22 cellular contexts compared by ENCODE assay signal in the genomic region with DNA sequence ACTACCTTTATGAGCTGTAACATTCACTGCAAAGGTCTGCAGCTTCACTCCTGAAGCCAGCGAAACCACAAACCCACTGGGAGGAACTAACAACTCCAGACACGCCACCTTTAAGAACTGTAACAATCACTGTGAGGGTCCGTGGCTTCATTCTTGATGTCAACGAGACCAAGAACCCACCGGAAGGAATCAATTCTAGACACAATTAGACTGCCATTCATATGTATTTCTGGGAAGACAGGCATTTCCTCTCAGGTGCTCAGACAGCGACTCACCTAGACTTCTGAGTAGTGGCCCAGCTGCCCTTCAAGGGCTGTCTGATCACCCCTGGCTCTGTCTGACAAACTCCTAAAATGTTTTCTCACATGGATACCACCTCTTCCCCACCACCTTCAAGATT.
DNase-seq lines count a peak whose midpoint lies in the region; ATAC-seq and TF ChIP-seq lines count a peak whose summit lies in the region.
"Had no signal": no experiment of that assay in that cellular context is flagged by ENCODE, and none has a peak within 500 bp of the region (broad histone marks: within the 10 kb centered on the region; RNA-seq: fewer than 3 reads in every experiment).

No MANE protein-coding gene starts in this region.

- POLR2A ChIA-PET in RWPE1 (lab: Yijun Ruan, JAX; ENCODE audit: low non-redundant PET): no interaction called here

- CTCF ChIA-PET in RWPE1 (lab: Yijun Ruan, JAX): no interaction called here

- no peak for TF ChIP-seq CTCF in RWPE1 (conservative IDR thresholded peaks at IDR 0.05; ENCODE audit: low read depth)
- TF ChIP-seq CTCF in epithelial cell of esophagus (IDR thresholded peaks at IDR 0.05; ENCODE audit: insufficient read depth, low read depth, low read length, missing control alignments): no peak
- no peak for TF ChIP-seq CTCF in coronary artery (IDR thresholded peaks at IDR 0.05)

- H3K4me3 ChIP-seq in epithelial cell of esophagus (ENCODE audit: low read length) (no peak overlapping the region), coronary artery (no peak overlapping the region)
- H3K4me3 ChIP-seq: SJSA1 had no signal

- peak; percentile 13 for DNase-seq in RWPE1 (ENCODE audit: low spot score)
- DNase-seq in epithelial cell of esophagus (ENCODE audit: low read depth): peak; percentile 44
- DNase-seq in kidney glomerular epithelial cell (lab: John Stamatoyannopoulos, UW): peak; percentile 32
- DNase-seq in DMS153 treated with DMSO at 0.1 percent for 48 hours (lab: John Stamatoyannopoulos, UW; ENCODE audit: unreplicated experiment): no peak
- no peak for DNase-seq in coronary artery (ENCODE audit: low spot score)
- no peak for DNase-seq in iPS-NIHi7 (ENCODE audit: extremely low spot score)
- DNase-seq: BE2C; CD4-positive, alpha-beta T cell; COR-L47; DMS 273 treated with DMSO at 0.1 percent for 48 hours; H7; HFFc6; Karpas-422; MV-4-11; NCI-H1105 treated with DMSO at 0.1 percent for 48 hours; NCI-H2029 treated with DMSO at 0.1 percent for 48 hours; NCI-H345; NCI-H524 had no signal

- H3K27ac ChIP-seq in RWPE1: no peak overlapping the region; the same call in 1 of the 2 replicates
- no peak overlapping the region for H3K27ac ChIP-seq in coronary artery
- H3K27ac ChIP-seq: SJSA1 had no signal

- no peak for ATAC-seq in GM21737 (IDR thresholded peaks at IDR 0.05; ENCODE audit: unreplicated experiment)
- ATAC-seq: Panc1, Right ventricle myocardium inferior had no signal

Comparison
In these comparisons a context has a peak if more than half of its experiments do, and no peak if none do; other contexts are left out.
1. DNase-seq: peak in RWPE1 (single experiment), epithelial cell of esophagus (single experiment) and kidney glomerular epithelial cell (single experiment); none in DMS153 treated with DMSO at 0.1 percent for 48 hours (single experiment), coronary artery (single experiment) and iPS-NIHi7 (single experiment).